14 cellular contexts compared by ENCODE assay signal in genomic region chr4:148434075-148434773, GRCh38. TPM values are rescaled to one million over a fixed set of nuclear protein-coding genes. Genes with fewer than 3 reads are reported as not detected.
DNase-seq lines count a peak whose midpoint lies in the region; ATAC-seq and TF ChIP-seq lines count a peak whose summit lies in the region.
"Had no signal": no experiment of that assay in that cellular context is flagged by ENCODE, and none has a peak within 500 bp of the region (broad histone marks: within the 10 kb centered on the region; RNA-seq: fewer than 3 reads in every experiment).

No MANE protein-coding gene starts in this region.

- no peaks in the 10 kb centered on the region for H3K9me3 ChIP-seq in transverse colon
- H3K9me3 ChIP-seq in tibial artery, result no peaks in the 10 kb centered on the region
- H3K9me3 ChIP-seq: SJSA1 had no signal

- H3K9me3 Mint-ChIP-seq in activated T-cell treated with anti-CD3 and anti-CD28 coated beads, Interleukin-2, amount 50 U/mL, for 72 hours, result no peaks in the 10 kb centered on the region

- peaks cover 46% of the 10 kb centered on the region for H3K4me1 Mint-ChIP-seq in activated T-cell treated with anti-CD3 and anti-CD28 coated beads, Interleukin-2, amount 50 U/mL, for 72 hours (ENCODE audit: low read depth)

- 14 to 35% methylated on average over 2 of the region's 2 CpGs for WGBS in transverse colon (ENCODE audit: low coverage in 1 of 2), 2 donors

- H3K27me3 ChIP-seq in transverse colon (no peaks in the 10 kb centered on the region), tibial artery (no peaks in the 10 kb centered on the region)

- H3K4me3 ChIP-seq in transverse colon, result peak overlapping the region in 1 of 4 donors; percentile 33
- H3K4me3 ChIP-seq in tibial artery, result no peak overlapping the region
- H3K4me3 ChIP-seq: SJSA1 had no signal

- H3K36me3 ChIP-seq in transverse colon, result no peaks in the 10 kb centered on the region
- peaks cover 0 to 3% (median 0%) of the 10 kb centered on the region in 3 donors for H3K36me3 ChIP-seq in tibial artery
- H3K36me3 ChIP-seq: SJSA1 had no signal

- TF ChIP-seq CTCF in transverse colon (IDR thresholded peaks at IDR 0.05), result no peak
- no peak for TF ChIP-seq CTCF in tibial artery (IDR thresholded peaks at IDR 0.05)

- in situ Hi-C loops in transverse colon (cut with MboI; ENCODE audit: low pct_ligation_motif_present in 1 of 4, low pct_unique_long_range_greater_than_20kb in 1 of 4, low sequenced_read_pairs in 3 of 4), result no loop called here

- peak; percentile 25 to 53 for ATAC-seq in activated T-cell treated with anti-CD3 and anti-CD28 coated beads, Interleukin-2, amount 50 U/mL, for 72 hours (replicated peaks in 1 of 2)
- ATAC-seq in HG03354 (IDR thresholded peaks at IDR 0.05; ENCODE audit: poor library complexity, severe bottlenecking, unreplicated experiment), result peak; percentile 78
- no peak for ATAC-seq in SK-N-SH treated with all-trans-retinoic acid at 6 μM for 48 hours
- ATAC-seq: HepG2, left ventricle myocardium superior had no signal

- H3K27me3 Mint-ChIP-seq in activated T-cell treated with anti-CD3 and anti-CD28 coated beads, Interleukin-2, amount 50 U/mL, for 72 hours (ENCODE audit: low read depth), result no peaks in the 10 kb centered on the region

- no peak for TF ChIP-seq POLR2A in transverse colon (IDR thresholded peaks at IDR 0.05)

- H3K27ac ChIP-seq in transverse colon (peak overlapping the region; percentile 46 to 82 (median 74)), tibial artery (no peak overlapping the region)
- H3K27ac ChIP-seq: SJSA1 had no signal

- peak overlapping the region; percentile 48 to 78 for H3K4me3 Mint-ChIP-seq in activated T-cell treated with anti-CD3 and anti-CD28 coated beads, Interleukin-2, amount 50 U/mL, for 72 hours

- H3K36me3 Mint-ChIP-seq in activated T-cell treated with anti-CD3 and anti-CD28 coated beads, Interleukin-2, amount 50 U/mL, for 72 hours (ENCODE audit: insufficient read depth in 2 of 2), result no peaks in the 10 kb centered on the region

- DNase-seq in activated T-cell treated with anti-CD3 and anti-CD28 coated beads, Interleukin-2, amount 50 U/mL, for 72 hours, result no peak
- no peak for DNase-seq in activated T-cell treated with anti-CD3 and anti-CD28 coated beads, Interleukin-2, amount 50 U/mL, for 1 hour
- DNase-seq in dermis blood vessel endothelial cell (peak; percentile 27), transverse colon (no peak), medulla oblongata (ENCODE audit: extremely low spot score) (no peak), tibial artery (no peak)
- DNase-seq: hypothalamus, left ventricle myocardium superior, NCI-H1105, NCI-H446 had no signal

- TF ChIP-seq EP300 in transverse colon (IDR thresholded peaks at IDR 0.05; ENCODE audit: low read depth), result no peak

- no peak overlapping the region for H3K27ac Mint-ChIP-seq in activated T-cell treated with anti-CD3 and anti-CD28 coated beads, Interleukin-2, amount 50 U/mL, for 72 hours

- intact Hi-C loops in transverse colon (cut with DNase I; ENCODE audit: low total_unique reads) (no loop called here), tibial artery (cut with DNase I; ENCODE audit: low total_unique reads) (no loop called here)

- H3K4me1 ChIP-seq in transverse colon (peaks cover 7 to 93% (median 61%) of the 10 kb centered on the region in 4 donors), tibial artery (peaks cover 0 to 46% (median 12%) of the 10 kb centered on the region in 4 donors)
- H3K4me1 ChIP-seq: SJSA1 had no signal

TF ChIP-seq in SK-N-SH treated with all-trans-retinoic acid at 6 μM for 48 hours, 23 proteins besides CTCF, POLR2A, EP300 and RAD21:
- TF ChIP-seq ZNF565 (CRISPR knock-in tag; conservative IDR thresholded peaks at IDR 0.05; ENCODE audit: low read depth), result no peak
- no peak for TF ChIP-seq ARNTL (CRISPR knock-in tag; IDR thresholded peaks at IDR 0.05; ENCODE audit: borderline replicate concordance, low read depth)
- TF ChIP-seq TCF4 (CRISPR knock-in tag; IDR thresholded peaks at IDR 0.05; ENCODE audit: borderline replicate concordance), result no peak
- TF ChIP-seq PPARA (CRISPR knock-in tag; IDR thresholded peaks at IDR 0.05; ENCODE audit: borderline replicate concordance), result no peak
- no peak for TF ChIP-seq GLIS3 (CRISPR knock-in tag; IDR thresholded peaks at IDR 0.05)
- TF ChIP-seq CSDC2 (CRISPR knock-in tag; IDR thresholded peaks at IDR 0.05), result no peak
- TF ChIP-seq TOX (CRISPR knock-in tag; IDR thresholded peaks at IDR 0.05; ENCODE audit: borderline replicate concordance), result no peak
- TF ChIP-seq BACH2 (CRISPR knock-in tag; IDR thresholded peaks at IDR 0.05; ENCODE audit: borderline replicate concordance), result no peak
- TF ChIP-seq ZNF70 (CRISPR knock-in tag; IDR thresholded peaks at IDR 0.05), result no peak
- TF ChIP-seq ZC3H10 (CRISPR knock-in tag; IDR thresholded peaks at IDR 0.05), result no peak
- TF ChIP-seq ZFP30 (CRISPR knock-in tag; IDR thresholded peaks at IDR 0.05), result no peak
- TF ChIP-seq TSHZ2 (CRISPR knock-in tag; IDR thresholded peaks at IDR 0.05), result no peak
TF ChIP-seq in SK-N-SH treated with all-trans-retinoic acid at 6 μM for 48 hours: peak in this region for 0.

RNA-seq across cellular contexts. Expression of gene NR3C2, which starts 8.0 kb away (rescaled TPM):
- 1 to 10 TPM; 6.2 to 8.0 TPM for total RNA-seq in activated T-cell treated with anti-CD3 and anti-CD28 coated beads, Interleukin-2, amount 50 U/mL, for 72 hours
- total RNA-seq in dermis blood vessel endothelial cell, result 9.9 and 12.2 TPM in 2 replicates
- 100 to 1,000 TPM in 3 of 4 donors, 10 to 100 TPM in 1; 55.5 to 147 (median 125) TPM for total RNA-seq in transverse colon

Comparison
In these comparisons a context has a peak if more than half of its experiments do, and no peak if none do; other contexts are left out.
1. H3K27ac ChIP-seq: peak in transverse colon (4 of 4); none in tibial artery (0 of 2).